In the genomic region with DNA sequence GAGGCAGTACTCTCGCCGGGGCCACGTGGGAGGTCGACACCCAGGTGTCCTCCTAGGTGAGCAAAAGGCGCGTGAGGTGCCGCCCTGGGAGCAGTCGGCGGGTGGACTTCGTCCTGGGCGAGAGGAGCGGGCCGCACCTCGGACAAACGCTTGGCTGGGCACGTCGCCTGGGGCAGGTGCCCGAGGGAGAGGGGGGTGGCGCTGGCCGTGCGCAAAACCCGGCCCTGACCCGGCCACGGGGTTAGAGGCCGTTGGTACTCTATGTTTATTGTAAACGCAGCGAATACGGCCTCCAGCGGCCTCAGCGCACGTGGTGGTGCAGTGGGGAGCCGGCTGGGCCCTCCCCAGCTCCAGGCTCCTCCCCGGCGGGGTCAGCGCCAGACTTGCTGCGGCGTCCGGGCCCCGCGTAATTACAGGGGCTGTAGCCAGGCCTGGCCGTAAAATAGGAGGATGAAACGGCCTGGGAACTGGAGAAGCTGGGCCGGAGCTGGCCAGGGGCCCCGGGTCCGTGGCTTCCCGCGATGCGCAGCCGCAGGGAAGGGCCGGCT, we compare ENCODE assay signal across 1 cellular context.
A peak's percentile ranks its signal among the peaks of the same experiment; 100 is the strongest.
TF ChIP-seq lines count a peak whose summit lies in the region.

No MANE protein-coding gene starts in this region.

TF ChIP-seq in HepG2, 621 proteins besides CTCF, POLR2A, EP300 and RAD21 (continued from another document and continues in another):
- TF ChIP-seq, protein P1, sequence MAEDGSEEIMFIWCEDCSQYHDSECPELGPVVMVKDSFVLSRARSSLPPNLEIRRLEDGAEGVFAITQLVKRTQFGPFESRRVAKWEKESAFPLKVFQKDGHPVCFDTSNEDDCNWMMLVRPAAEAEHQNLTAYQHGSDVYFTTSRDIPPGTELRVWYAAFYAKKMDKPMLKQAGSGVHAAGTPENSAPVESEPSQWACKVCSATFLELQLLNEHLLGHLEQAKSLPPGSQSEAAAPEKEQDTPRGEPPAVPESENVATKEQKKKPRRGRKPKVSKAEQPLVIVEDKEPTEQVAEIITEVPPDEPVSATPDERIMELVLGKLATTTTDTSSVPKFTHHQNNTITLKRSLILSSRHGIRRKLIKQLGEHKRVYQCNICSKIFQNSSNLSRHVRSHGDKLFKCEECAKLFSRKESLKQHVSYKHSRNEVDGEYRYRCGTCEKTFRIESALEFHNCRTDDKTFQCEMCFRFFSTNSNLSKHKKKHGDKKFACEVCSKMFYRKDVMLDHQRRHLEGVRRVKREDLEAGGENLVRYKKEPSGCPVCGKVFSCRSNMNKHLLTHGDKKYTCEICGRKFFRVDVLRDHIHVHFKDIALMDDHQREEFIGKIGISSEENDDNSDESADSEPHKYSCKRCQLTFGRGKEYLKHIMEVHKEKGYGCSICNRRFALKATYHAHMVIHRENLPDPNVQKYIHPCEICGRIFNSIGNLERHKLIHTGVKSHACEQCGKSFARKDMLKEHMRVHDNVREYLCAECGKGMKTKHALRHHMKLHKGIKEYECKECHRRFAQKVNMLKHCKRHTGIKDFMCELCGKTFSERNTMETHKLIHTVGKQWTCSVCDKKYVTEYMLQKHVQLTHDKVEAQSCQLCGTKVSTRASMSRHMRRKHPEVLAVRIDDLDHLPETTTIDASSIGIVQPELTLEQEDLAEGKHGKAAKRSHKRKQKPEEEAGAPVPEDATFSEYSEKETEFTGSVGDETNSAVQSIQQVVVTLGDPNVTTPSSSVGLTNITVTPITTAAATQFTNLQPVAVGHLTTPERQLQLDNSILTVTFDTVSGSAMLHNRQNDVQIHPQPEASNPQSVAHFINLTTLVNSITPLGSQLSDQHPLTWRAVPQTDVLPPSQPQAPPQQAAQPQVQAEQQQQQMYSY (CRISPR knock-in tag; IDR thresholded peaks at IDR 0.05) = peak; percentile 96
- TF ChIP-seq HMGA1 (CRISPR knock-in tag; conservative IDR thresholded peaks at IDR 0.05) = no peak
- no peak for TF ChIP-seq SRSF4 (IDR thresholded peaks at IDR 0.05; ENCODE audit: low read depth, low read length, poor library complexity, severe bottlenecking)
- TF ChIP-seq NFKBIZ (CRISPR knock-in tag; IDR thresholded peaks at IDR 0.05) = peak; percentile 95
- TF ChIP-seq NCOA2 (CRISPR knock-in tag; IDR thresholded peaks at IDR 0.05) = peak; percentile 93
- TF ChIP-seq ZNF264 (CRISPR knock-in tag; IDR thresholded peaks at IDR 0.05) = peak; percentile 95; the same call in 1 of the 2 replicates
- TF ChIP-seq, protein P2, sequence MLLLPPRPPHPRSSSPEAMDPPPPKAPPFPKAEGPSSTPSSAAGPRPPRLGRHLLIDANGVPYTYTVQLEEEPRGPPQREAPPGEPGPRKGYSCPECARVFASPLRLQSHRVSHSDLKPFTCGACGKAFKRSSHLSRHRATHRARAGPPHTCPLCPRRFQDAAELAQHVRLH (CRISPR knock-in tag; IDR thresholded peaks at IDR 0.05; ENCODE audit: borderline replicate concordance, low read depth) = peak; percentile 82; the same call in 1 of the 2 replicates
- TF ChIP-seq, protein P3, sequence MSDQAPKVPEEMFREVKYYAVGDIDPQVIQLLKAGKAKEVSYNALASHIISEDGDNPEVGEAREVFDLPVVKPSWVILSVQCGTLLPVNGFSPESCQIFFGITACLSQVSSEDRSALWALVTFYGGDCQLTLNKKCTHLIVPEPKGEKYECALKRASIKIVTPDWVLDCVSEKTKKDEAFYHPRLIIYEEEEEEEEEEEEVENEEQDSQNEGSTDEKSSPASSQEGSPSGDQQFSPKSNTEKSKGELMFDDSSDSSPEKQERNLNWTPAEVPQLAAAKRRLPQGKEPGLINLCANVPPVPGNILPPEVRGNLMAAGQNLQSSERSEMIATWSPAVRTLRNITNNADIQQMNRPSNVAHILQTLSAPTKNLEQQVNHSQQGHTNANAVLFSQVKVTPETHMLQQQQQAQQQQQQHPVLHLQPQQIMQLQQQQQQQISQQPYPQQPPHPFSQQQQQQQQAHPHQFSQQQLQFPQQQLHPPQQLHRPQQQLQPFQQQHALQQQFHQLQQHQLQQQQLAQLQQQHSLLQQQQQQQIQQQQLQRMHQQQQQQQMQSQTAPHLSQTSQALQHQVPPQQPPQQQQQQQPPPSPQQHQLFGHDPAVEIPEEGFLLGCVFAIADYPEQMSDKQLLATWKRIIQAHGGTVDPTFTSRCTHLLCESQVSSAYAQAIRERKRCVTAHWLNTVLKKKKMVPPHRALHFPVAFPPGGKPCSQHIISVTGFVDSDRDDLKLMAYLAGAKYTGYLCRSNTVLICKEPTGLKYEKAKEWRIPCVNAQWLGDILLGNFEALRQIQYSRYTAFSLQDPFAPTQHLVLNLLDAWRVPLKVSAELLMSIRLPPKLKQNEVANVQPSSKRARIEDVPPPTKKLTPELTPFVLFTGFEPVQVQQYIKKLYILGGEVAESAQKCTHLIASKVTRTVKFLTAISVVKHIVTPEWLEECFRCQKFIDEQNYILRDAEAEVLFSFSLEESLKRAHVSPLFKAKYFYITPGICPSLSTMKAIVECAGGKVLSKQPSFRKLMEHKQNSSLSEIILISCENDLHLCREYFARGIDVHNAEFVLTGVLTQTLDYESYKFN (CRISPR knock-in tag; conservative IDR thresholded peaks at IDR 0.05) = peak; percentile 96
- TF ChIP-seq ZNF619 (CRISPR knock-in tag; IDR thresholded peaks at IDR 0.05) = peak; percentile 83; the same call in 1 of the 2 replicates
- TF ChIP-seq ZNF670 (CRISPR knock-in tag; IDR thresholded peaks at IDR 0.05; ENCODE audit: borderline replicate concordance) = peak; percentile 78
- TF ChIP-seq, protein P4, sequence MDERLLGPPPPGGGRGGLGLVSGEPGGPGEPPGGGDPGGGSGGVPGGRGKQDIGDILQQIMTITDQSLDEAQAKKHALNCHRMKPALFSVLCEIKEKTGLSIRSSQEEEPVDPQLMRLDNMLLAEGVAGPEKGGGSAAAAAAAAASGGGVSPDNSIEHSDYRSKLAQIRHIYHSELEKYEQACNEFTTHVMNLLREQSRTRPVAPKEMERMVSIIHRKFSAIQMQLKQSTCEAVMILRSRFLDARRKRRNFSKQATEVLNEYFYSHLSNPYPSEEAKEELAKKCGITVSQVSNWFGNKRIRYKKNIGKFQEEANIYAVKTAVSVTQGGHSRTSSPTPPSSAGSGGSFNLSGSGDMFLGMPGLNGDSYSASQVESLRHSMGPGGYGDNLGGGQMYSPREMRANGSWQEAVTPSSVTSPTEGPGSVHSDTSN (CRISPR knock-in tag; IDR thresholded peaks at IDR 0.05) = no peak
- TF ChIP-seq, protein P5, sequence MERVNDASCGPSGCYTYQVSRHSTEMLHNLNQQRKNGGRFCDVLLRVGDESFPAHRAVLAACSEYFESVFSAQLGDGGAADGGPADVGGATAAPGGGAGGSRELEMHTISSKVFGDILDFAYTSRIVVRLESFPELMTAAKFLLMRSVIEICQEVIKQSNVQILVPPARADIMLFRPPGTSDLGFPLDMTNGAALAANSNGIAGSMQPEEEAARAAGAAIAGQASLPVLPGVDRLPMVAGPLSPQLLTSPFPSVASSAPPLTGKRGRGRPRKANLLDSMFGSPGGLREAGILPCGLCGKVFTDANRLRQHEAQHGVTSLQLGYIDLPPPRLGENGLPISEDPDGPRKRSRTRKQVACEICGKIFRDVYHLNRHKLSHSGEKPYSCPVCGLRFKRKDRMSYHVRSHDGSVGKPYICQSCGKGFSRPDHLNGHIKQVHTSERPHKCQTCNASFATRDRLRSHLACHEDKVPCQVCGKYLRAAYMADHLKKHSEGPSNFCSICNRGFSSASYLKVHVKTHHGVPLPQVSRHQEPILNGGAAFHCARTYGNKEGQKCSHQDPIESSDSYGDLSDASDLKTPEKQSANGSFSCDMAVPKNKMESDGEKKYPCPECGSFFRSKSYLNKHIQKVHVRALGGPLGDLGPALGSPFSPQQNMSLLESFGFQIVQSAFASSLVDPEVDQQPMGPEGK (CRISPR knock-in tag; IDR thresholded peaks at IDR 0.05) = peak; percentile 99
- TF ChIP-seq TEAD3 (CRISPR knock-in tag; optimal IDR thresholded peaks at IDR 0.05; ENCODE audit: borderline replicate concordance) = peak; percentile 74
- TF ChIP-seq HNF4A (CRISPR knock-in tag; IDR thresholded peaks at IDR 0.05) = peak; percentile 95
- TF ChIP-seq, protein P6, sequence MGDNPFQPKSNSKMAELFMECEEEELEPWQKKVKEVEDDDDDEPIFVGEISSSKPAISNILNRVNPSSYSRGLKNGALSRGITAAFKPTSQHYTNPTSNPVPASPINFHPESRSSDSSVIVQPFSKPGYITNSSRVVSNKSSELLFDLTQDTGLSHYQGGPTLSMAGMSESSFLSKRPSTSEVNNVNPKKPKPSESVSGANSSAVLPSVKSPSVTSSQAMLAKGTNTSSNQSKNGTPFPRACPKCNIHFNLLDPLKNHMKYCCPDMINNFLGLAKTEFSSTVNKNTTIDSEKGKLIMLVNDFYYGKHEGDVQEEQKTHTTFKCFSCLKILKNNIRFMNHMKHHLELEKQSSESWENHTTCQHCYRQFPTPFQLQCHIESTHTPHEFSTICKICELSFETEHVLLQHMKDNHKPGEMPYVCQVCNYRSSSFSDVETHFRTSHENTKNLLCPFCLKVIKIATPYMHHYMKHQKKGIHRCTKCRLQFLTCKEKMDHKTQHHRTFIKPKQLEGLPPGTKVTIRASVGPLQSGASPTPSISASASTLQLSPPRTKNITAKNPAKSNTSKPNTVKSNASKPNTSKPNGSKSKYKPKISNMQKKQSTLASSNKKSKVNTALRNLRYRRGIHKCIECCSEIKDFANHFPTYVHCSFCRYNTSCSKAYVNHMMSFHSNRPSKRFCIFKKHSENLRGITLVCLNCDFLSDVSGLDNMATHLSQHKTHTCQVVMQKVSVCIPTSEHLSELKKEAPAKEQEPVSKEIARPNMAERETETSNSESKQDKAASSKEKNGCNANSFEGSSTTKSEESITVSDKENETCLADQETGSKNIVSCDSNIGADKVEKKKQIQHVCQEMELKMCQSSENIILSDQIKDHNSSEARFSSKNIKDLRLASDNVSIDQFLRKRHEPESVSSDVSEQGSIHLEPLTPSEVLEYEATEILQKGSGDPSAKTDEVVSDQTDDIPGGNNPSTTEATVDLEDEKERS (CRISPR knock-in tag; IDR thresholded peaks at IDR 0.05) = peak; percentile 89
- TF ChIP-seq ZNF850 (CRISPR knock-in tag; conservative IDR thresholded peaks at IDR 0.05) = 0 out of 2 replicates have a peak, but pooled peaks have one; percentile 38
- TF ChIP-seq, protein P7, sequence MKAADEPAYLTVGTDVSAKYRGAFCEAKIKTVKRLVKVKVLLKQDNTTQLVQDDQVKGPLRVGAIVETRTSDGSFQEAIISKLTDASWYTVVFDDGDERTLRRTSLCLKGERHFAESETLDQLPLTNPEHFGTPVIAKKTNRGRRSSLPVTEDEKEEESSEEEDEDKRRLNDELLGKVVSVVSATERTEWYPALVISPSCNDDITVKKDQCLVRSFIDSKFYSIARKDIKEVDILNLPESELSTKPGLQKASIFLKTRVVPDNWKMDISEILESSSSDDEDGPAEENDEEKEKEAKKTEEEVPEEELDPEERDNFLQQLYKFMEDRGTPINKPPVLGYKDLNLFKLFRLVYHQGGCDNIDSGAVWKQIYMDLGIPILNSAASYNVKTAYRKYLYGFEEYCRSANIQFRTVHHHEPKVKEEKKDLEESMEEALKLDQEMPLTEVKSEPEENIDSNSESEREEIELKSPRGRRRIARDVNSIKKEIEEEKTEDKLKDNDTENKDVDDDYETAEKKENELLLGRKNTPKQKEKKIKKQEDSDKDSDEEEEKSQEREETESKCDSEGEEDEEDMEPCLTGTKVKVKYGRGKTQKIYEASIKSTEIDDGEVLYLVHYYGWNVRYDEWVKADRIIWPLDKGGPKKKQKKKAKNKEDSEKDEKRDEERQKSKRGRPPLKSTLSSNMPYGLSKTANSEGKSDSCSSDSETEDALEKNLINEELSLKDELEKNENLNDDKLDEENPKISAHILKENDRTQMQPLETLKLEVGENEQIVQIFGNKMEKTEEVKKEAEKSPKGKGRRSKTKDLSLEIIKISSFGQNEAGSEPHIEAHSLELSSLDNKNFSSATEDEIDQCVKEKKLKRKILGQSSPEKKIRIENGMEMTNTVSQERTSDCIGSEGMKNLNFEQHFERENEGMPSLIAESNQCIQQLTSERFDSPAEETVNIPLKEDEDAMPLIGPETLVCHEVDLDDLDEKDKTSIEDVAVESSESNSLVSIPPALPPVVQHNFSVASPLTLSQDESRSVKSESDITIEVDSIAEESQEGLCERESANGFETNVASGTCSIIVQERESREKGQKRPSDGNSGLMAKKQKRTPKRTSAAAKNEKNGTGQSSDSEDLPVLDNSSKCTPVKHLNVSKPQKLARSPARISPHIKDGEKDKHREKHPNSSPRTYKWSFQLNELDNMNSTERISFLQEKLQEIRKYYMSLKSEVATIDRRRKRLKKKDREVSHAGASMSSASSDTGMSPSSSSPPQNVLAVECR (CRISPR knock-in tag; IDR thresholded peaks at IDR 0.05; ENCODE audit: borderline replicate concordance) = peak; percentile 91; the same call in 1 of the 2 replicates
- TF ChIP-seq MBD4 (IDR thresholded peaks at IDR 0.05; ENCODE audit: borderline replicate concordance, low read length) = no peak
